18 cellular contexts compared by ENCODE assay signal in the genomic region with DNA sequence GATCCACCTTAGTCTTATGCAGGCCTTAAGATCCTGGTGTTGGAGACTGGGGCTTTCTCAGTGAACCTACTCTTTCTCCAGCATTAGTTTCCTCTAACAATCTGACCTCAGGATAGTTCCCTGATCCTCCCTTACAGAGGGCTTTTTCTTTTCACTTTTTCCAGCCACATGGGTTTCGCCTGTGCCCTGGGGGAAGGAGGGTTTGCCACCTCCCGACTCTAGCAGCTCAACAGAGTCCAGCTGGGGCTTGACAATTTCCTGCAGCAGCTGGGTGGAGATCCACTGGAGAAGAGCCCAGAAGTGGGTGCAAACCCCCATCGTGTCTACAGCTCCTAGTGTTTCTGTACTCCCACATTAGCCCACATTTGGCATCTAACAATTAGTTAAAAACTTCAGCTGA. TPM values are rescaled to one million over a fixed set of nuclear protein-coding genes. Genes with fewer than 3 reads are reported as not detected.
DNase-seq lines count a peak whose midpoint lies in the region; ATAC-seq and TF ChIP-seq lines count a peak whose summit lies in the region.
"Had no signal": no experiment of that assay in that cellular context is flagged by ENCODE, and none has a peak within 500 bp of the region (broad histone marks: within the 10 kb centered on the region; RNA-seq: fewer than 3 reads in every experiment).

No MANE protein-coding gene starts in this region.

- H3K4me1 Mint-ChIP-seq in dendritic cell treated with granulocyte-macrophage colony-stimulating factor and Interleukin-4, amounts not matched to agents 40 ng/mL and 50 ng/mL, for 4 days (ENCODE audit: low read depth) = peaks cover 69% of the 10 kb centered on the region
- H3K4me1 Mint-ChIP-seq in naive B cell = peaks cover 38 to 40% (median 40%) of the 10 kb centered on the region in 3 donors
- H3K4me1 Mint-ChIP-seq in endothelial cell (ENCODE audit: unreplicated experiment) = peaks cover 5% of the 10 kb centered on the region
- H3K4me1 Mint-ChIP-seq in chondrocyte (ENCODE audit: low read depth) = no peaks in the 10 kb centered on the region

- no peaks in the 10 kb centered on the region for H3K36me3 Mint-ChIP-seq in dendritic cell treated with granulocyte-macrophage colony-stimulating factor and Interleukin-4, amounts not matched to agents 40 ng/mL and 50 ng/mL, for 4 days (ENCODE audit: low read depth)
- no peaks in the 10 kb centered on the region for H3K36me3 Mint-ChIP-seq in naive B cell
- no peaks in the 10 kb centered on the region for H3K36me3 Mint-ChIP-seq in endothelial cell (ENCODE audit: low read depth, unreplicated experiment)
- H3K36me3 Mint-ChIP-seq in chondrocyte (ENCODE audit: low read depth) = no peaks in the 10 kb centered on the region

- peak overlapping the region; percentile 33 for H3K27ac ChIP-seq in left ventricle myocardium inferior (replicated peaks)
- peak overlapping the region in 1 of 12 donors; percentile 91 for H3K27ac ChIP-seq in heart left ventricle
- H3K27ac ChIP-seq: C4-2B had no signal

- H3K9me3 Mint-ChIP-seq in dendritic cell treated with granulocyte-macrophage colony-stimulating factor and Interleukin-4, amounts not matched to agents 40 ng/mL and 50 ng/mL, for 4 days = no peaks in the 10 kb centered on the region
- H3K9me3 Mint-ChIP-seq in naive B cell (no peaks in the 10 kb centered on the region), endothelial cell (ENCODE audit: unreplicated experiment) (no peaks in the 10 kb centered on the region), chondrocyte (ENCODE audit: low read depth) (no peaks in the 10 kb centered on the region)

- intact Hi-C loops in left ventricle myocardium inferior (cut with micrococcal nuclease) = no loop called here
- intact Hi-C loops in heart left ventricle (cut with DNase I) = loop anchor here in 1 of 10 donors (10.0 kb wide), 1 partner anchor 63 kb away; no protein-coding TSS in a partner anchor
- intact Hi-C loops in dendritic cell treated with granulocyte-macrophage colony-stimulating factor and Interleukin-4, amounts not matched to agents 40 ng/mL and 50 ng/mL, for 4 days (cut with micrococcal nuclease) = no loop called here

- H3K9me3 ChIP-seq in left ventricle myocardium inferior (replicated peaks) (no peaks in the 10 kb centered on the region), heart left ventricle (no peaks in the 10 kb centered on the region)

- DNase-seq in left ventricle myocardium inferior (no peak), heart left ventricle (no peak), naive B cell (no peak), D341Med (ENCODE audit: low spot score) (no peak), endothelial cell (ENCODE audit: low spot score) (no peak), pons (ENCODE audit: low spot score) (no peak), chondrocyte (ENCODE audit: low spot score) (no peak)
- DNase-seq: COR-L47, DMS53, H7, NCI-H1048, NCI-H1436 treated with DMSO at 0.1 percent for 48 hours, NCI-H2081, NCI-H774 had no signal

- TF ChIP-seq CTCF in left ventricle myocardium inferior (IDR thresholded peaks at IDR 0.05; ENCODE audit: borderline replicate concordance) = no peak
- TF ChIP-seq CTCF in heart left ventricle (IDR thresholded peaks at IDR 0.05) = no peak
- TF ChIP-seq CTCF in endothelial cell (IDR thresholded peaks at IDR 0.05; ENCODE audit: unreplicated experiment) = no peak
- no peak for TF ChIP-seq CTCF in chondrocyte (IDR thresholded peaks at IDR 0.05)

- no peak for TF ChIP-seq POLR2A in heart left ventricle (IDR thresholded peaks at IDR 0.05)

- H3K27me3 ChIP-seq in left ventricle myocardium inferior (ENCODE audit: low read depth) (no peaks in the 10 kb centered on the region), heart left ventricle (no peaks in the 10 kb centered on the region)

- H3K4me3 ChIP-seq in left ventricle myocardium inferior (no peak overlapping the region), heart left ventricle (no peak overlapping the region)

- H3K4me1 ChIP-seq in left ventricle myocardium inferior = peaks cover 21% of the 10 kb centered on the region
- H3K4me1 ChIP-seq in heart left ventricle = peaks cover 0 to 38% (median 4%) of the 10 kb centered on the region in 12 donors

- ATAC-seq in heart left ventricle = no peak
- ATAC-seq in naive B cell (ENCODE audit: low read depth in 2 of 2) = no peak

- WGBS in heart left ventricle, 4 donors = 46 to 59% (median 51%) methylated on average over 3 of the region's 3 CpGs

- H3K27me3 Mint-ChIP-seq in dendritic cell treated with granulocyte-macrophage colony-stimulating factor and Interleukin-4, amounts not matched to agents 40 ng/mL and 50 ng/mL, for 4 days = no peaks in the 10 kb centered on the region
- H3K27me3 Mint-ChIP-seq in naive B cell (no peaks in the 10 kb centered on the region), endothelial cell (ENCODE audit: unreplicated experiment) (no peaks in the 10 kb centered on the region), chondrocyte (ENCODE audit: low read depth) (peaks cover 2% of the 10 kb centered on the region)

- peak overlapping the region; percentile 95 for H3K27ac Mint-ChIP-seq in dendritic cell treated with granulocyte-macrophage colony-stimulating factor and Interleukin-4, amounts not matched to agents 40 ng/mL and 50 ng/mL, for 4 days
- H3K27ac Mint-ChIP-seq in naive B cell (peak overlapping the region in 5 of 6 donors; percentile 34 to 82 (median 66)), endothelial cell (ENCODE audit: unreplicated experiment) (no peak overlapping the region), chondrocyte (ENCODE audit: unreplicated experiment) (no peak overlapping the region)

- peak overlapping the region; percentile 37 for H3K4me3 Mint-ChIP-seq in dendritic cell treated with granulocyte-macrophage colony-stimulating factor and Interleukin-4, amounts not matched to agents 40 ng/mL and 50 ng/mL, for 4 days
- H3K4me3 Mint-ChIP-seq in naive B cell = peak overlapping the region in 5 of 8 donors; percentile 12 to 84 (median 48)
- H3K4me3 Mint-ChIP-seq in endothelial cell (ENCODE audit: unreplicated experiment) = no peak overlapping the region
- no peak overlapping the region for H3K4me3 Mint-ChIP-seq in chondrocyte (ENCODE audit: unreplicated experiment)

- H3K36me3 ChIP-seq in left ventricle myocardium inferior (no peaks in the 10 kb centered on the region), heart left ventricle (no peaks in the 10 kb centered on the region)

RNA-seq across cellular contexts. Expression of a gene that starts 7.6 kb away (rescaled TPM):
- total RNA-seq in left ventricle myocardium inferior = not detected
- total RNA-seq in heart left ventricle = not detected
- not detected for polyA plus RNA-seq in heart left ventricle
- polyA plus RNA-seq in naive B cell (ENCODE audit: low read depth in 6 of 6) = not detected
- not detected for total RNA-seq in endothelial cell (ENCODE audit: unreplicated experiment)
- not detected in 3 replicates for total RNA-seq in chondrocyte
- total RNA-seq: H7, MCF 10A, NCI-H460 had no signal

Comparison
In these comparisons a context has a peak if more than half of its experiments do, and no peak if none do; other contexts are left out.
1. H3K27ac Mint-ChIP-seq: peak in dendritic cell treated with granulocyte-macrophage colony-stimulating factor and Interleukin-4, amounts not matched to agents 40 ng/mL and 50 ng/mL, for 4 days (single experiment) and naive B cell (5 of 6); none in endothelial cell (single experiment) and chondrocyte (single experiment).
2. H3K4me3 Mint-ChIP-seq: peak in dendritic cell treated with granulocyte-macrophage colony-stimulating factor and Interleukin-4, amounts not matched to agents 40 ng/mL and 50 ng/mL, for 4 days (single experiment) and naive B cell (5 of 8); none in endothelial cell (single experiment) and chondrocyte (single experiment).